1 cellular context compared by ENCODE assay signal in genomic region chr16:27317738-27318398, GRCh38.
TF ChIP-seq lines count a peak whose summit lies in the region.

No MANE protein-coding gene starts in this region.

TF ChIP-seq in IMR-90, 13 proteins besides CTCF, POLR2A, EP300 and RAD21 (continued from another document):
- TF ChIP-seq RCOR1 (IDR thresholded peaks at IDR 0.05; ENCODE audit: insufficient replicate concordance, low read length) (no peak), FOS (IDR thresholded peaks at IDR 0.05; ENCODE audit: low read depth, low read length) (no peak), SMC3 (IDR thresholded peaks at IDR 0.05; ENCODE audit: low read depth, low read length) (no peak), USF2 (IDR thresholded peaks at IDR 0.05; ENCODE audit: low read depth, low read length) (no peak), CEBPB (IDR thresholded peaks at IDR 0.05; ENCODE audit: low read depth, low read length) (no peak), NFE2L2 (IDR thresholded peaks at IDR 0.05; ENCODE audit: low read depth, low read length) (no peak), MAZ (IDR thresholded peaks at IDR 0.05; ENCODE audit: borderline replicate concordance, low read depth, low read length) (no peak), CHD1 (IDR thresholded peaks at IDR 0.05; ENCODE audit: low read depth, low read length) (no peak), MAFK (IDR thresholded peaks at IDR 0.05; ENCODE audit: low read depth, low read length) (no peak), MXI1 (IDR thresholded peaks at IDR 0.05; ENCODE audit: borderline replicate concordance, low read depth, low read length) (no peak), RFX5 (IDR thresholded peaks at IDR 0.05; ENCODE audit: low read depth, low read length) (no peak)
